Comparison of ENCODE assay signal across 25 cellular contexts in genomic region chr1:4564083-4564482, GRCh38.
"Had no signal": no experiment of that assay in that cellular context is flagged by ENCODE, and none has a peak within 500 bp of the region (broad histone marks: within the 10 kb centered on the region; RNA-seq: fewer than 3 reads in every experiment).

No MANE protein-coding gene starts in this region.

- H3K36me3 ChIP-seq: adrenal gland, breast epithelium had no signal

- H3K27ac ChIP-seq: adrenal gland, breast epithelium, PC-9, VCaP had no signal

- H3K4me1 ChIP-seq: adrenal gland, body of pancreas, breast epithelium had no signal

- H3K27me3 ChIP-seq: adrenal gland, body of pancreas had no signal

- H3K4me3 ChIP-seq: adrenal gland, body of pancreas, breast epithelium, K562, PC-9 had no signal

- DNase-seq: activated CD4-positive, alpha-beta T cell treated with anti-CD3 and anti-CD28 coated beads for 1 hour; activated CD4-positive, alpha-beta T cell treated with anti-CD3 and anti-CD28 coated beads for 48 hours; activated CD4-positive, alpha-beta T cell treated with anti-CD3 and anti-CD28 coated beads, Interleukin-2, amount 50 U/mL, for 48 hours; activated CD4-positive, CD25-positive, alpha-beta regulatory T cell; activated CD8-positive, alpha-beta T cell treated with anti-CD3 and anti-CD28 coated beads, Interleukin-2, amount 10 ng/mL, durations not matched to agents 7 days and 5 days; activated gamma-delta T cell treated with Interleukin-2 at 50 U/mL for 16 hours; activated naive CD4-positive, alpha-beta T cell treated with anti-CD3 and anti-CD28 coated beads for 36 hours; activated T-cell treated with anti-CD3 and anti-CD28 coated beads, Interleukin-2, amount 50 U/mL, for 24 hours; adrenal gland; body of pancreas; NCI-H1092 treated with DMSO at 0.1 percent for 48 hours; NCI-H146; NCI-H2029 treated with DMSO at 0.1 percent for 48 hours; NCI-H2107; NCI-H345; NCI-H524 treated with DMSO at 0.1 percent for 48 hours; PC-9; Right ventricle myocardium superior; SW 1271; T-helper 1 cell; T-helper 2 cell; T-helper 9 cell had no signal

- H3K9me3 ChIP-seq: adrenal gland, body of pancreas, breast epithelium had no signal
